7 cellular contexts compared by ENCODE assay signal in genomic region chr18:12383759-12384158, GRCh38. TPM values are rescaled to one million over a fixed set of nuclear protein-coding genes. Genes with fewer than 3 reads are reported as not detected.
DNase-seq lines count a peak whose midpoint lies in the region; ATAC-seq, FAIRE-seq and TF ChIP-seq lines count a peak whose summit lies in the region.
"Not testable (repeated sequence)": the region's sequence is repeated elsewhere in the genome, so short reads cannot be mapped to it uniquely, and the experiment has no call there.
"Had no signal": no experiment of that assay in that cellular context is flagged by ENCODE, and none has a peak within 500 bp of the region (broad histone marks: within the 10 kb centered on the region; RNA-seq: fewer than 3 reads in every experiment).

No MANE protein-coding gene starts in this region.

- not testable (repeated sequence) for H4K20me1 ChIP-seq in K562 (replicated peaks; ENCODE audit: control insufficient read depth, insufficient read depth, low read length); HepG2 (ENCODE audit: insufficient read depth, low read length)

- not testable (repeated sequence) for H3K9ac ChIP-seq in K562 (ENCODE audit: insufficient read depth in 1 of 2, low read depth in 2 of 2, low read length in 2 of 2); HepG2 (ENCODE audit: insufficient read depth, low read depth, low read length)

- not testable (repeated sequence) for H2AFZ ChIP-seq in K562 (ENCODE audit: low read depth, low read length); HepG2 (ENCODE audit: low read length)

- not testable (repeated sequence) for BruUV-seq in K562 (replicated peaks; lab: Mats Ljungman, UMichigan); HepG2 (replicated peaks; lab: Mats Ljungman, UMichigan)

- H3K4me2 ChIP-seq in K562 (ENCODE audit: insufficient read depth, low read length); HepG2 (ENCODE audit: low read depth, low read length): not testable (repeated sequence)

- in situ Hi-C loops in K562 (cut with MboI), result not testable (repeated sequence)
- in situ Hi-C loops in HepG2 (cut with HindIII; ENCODE audit: extremely low pct_ligation_motif_present, low pct_unique_long_range_greater_than_20kb), result loop anchor here (25.0 kb wide), 1 partner anchor 554 kb away; the partner anchor contains the start of gene SEH1L

- H3K4me1 ChIP-seq in K562 (replicated peaks in 1 of 2; ENCODE audit: control insufficient read depth in 2 of 2, insufficient read depth in 2 of 2, low read length in 2 of 2); HepG2 (ENCODE audit: insufficient read depth, low read length): not testable (repeated sequence)

- not testable (repeated sequence) for H3K36me3 ChIP-seq in K562 (ENCODE audit: control insufficient read depth, insufficient read depth, low read length); HepG2 (replicated peaks in 1 of 2; ENCODE audit: control insufficient read depth in 1 of 2, insufficient read depth in 2 of 2, low read length in 2 of 2)

- not testable (repeated sequence) for H3K9me1 ChIP-seq in K562 (ENCODE audit: control insufficient read depth, insufficient read depth, low read length)

- not testable (repeated sequence) for TF ChIP-seq CTCF in K562 (IDR thresholded peaks at IDR 0.05 in 2 of 3, conservative IDR thresholded peaks at IDR 0.05 in 1 of 3; ENCODE audit: insufficient read depth in 2 of 3, low read depth in 1 of 3, low read length in 3 of 3); HepG2 (CRISPR knock-in tag; IDR thresholded peaks at IDR 0.05)

- H3K79me2 ChIP-seq in K562 (ENCODE audit: control insufficient read depth, insufficient read depth, low read length); HepG2 (ENCODE audit: insufficient read depth, low read length): not testable (repeated sequence)

- 90% methylated on average over 4 of the region's 5 CpGs for WGBS in K562 (ENCODE audit: insufficient coverage, low coverage, missing lambda C conversion rate)
- 50% methylated on average over 5 of the region's 5 CpGs for WGBS in HepG2 (ENCODE audit: low lambda C conversion rate)

- not testable (repeated sequence) for TF ChIP-seq EP300 in K562 (IDR thresholded peaks at IDR 0.05; ENCODE audit: low read length); HepG2 (IDR thresholded peaks at IDR 0.05; ENCODE audit: low read depth in 2 of 2, low read length in 2 of 2); HepG2 (CRISPR knock-in tag; IDR thresholded peaks at IDR 0.05; ENCODE audit: borderline replicate concordance)

- not testable (repeated sequence) for ATAC-seq in K562, HepG2

- H3K27me3 ChIP-seq in K562 (ENCODE audit: control insufficient read depth in 2 of 2, insufficient read depth in 2 of 2, low read length in 2 of 2); HepG2 (ENCODE audit: control insufficient read depth in 1 of 2, insufficient read depth in 2 of 2, low read length in 2 of 2): not testable (repeated sequence)

- POLR2A ChIA-PET in K562 (lab: Yijun Ruan, JAX); HepG2 (lab: Yijun Ruan, JAX): not testable (repeated sequence)

- TF ChIP-seq RAD21 in K562 (CRISPR knock-in tag; conservative IDR thresholded peaks at IDR 0.05 in 1 of 2, IDR thresholded peaks at IDR 0.05 in 1 of 2); HepG2 (CRISPR knock-in tag; IDR thresholded peaks at IDR 0.05): not testable (repeated sequence)

- H3K27ac ChIP-seq in K562 (ENCODE audit: extremely low read depth, low read depth, low read length); HepG2 (ENCODE audit: extremely low read length, insufficient read depth, low read length): not testable (repeated sequence)

- intact Hi-C loops in K562 (cut with micrococcal nuclease); HepG2 (cut with micrococcal nuclease; ENCODE audit: unreplicated experiment): not testable (repeated sequence)

- TF ChIP-seq POLR2A in K562 (conservative IDR thresholded peaks at IDR 0.05); HepG2 (IDR thresholded peaks at IDR 0.05; ENCODE audit: insufficient read depth in 1 of 2, low read depth in 2 of 2, low read length in 2 of 2): not testable (repeated sequence)

- H3K9me3 ChIP-seq in K562 (replicated peaks; ENCODE audit: control insufficient read depth, insufficient read depth, low read depth, low read length); HepG2 (ENCODE audit: low read length): not testable (repeated sequence)

- CTCF ChIA-PET in K562 (lab: Yijun Ruan, JAX; ENCODE audit: low intra/inter-chr PET ratio); HepG2 (lab: Yijun Ruan, JAX; ENCODE audit: low intra/inter-chr PET ratio, low total read pairs): not testable (repeated sequence)

- not testable (repeated sequence) for FAIRE-seq in K562 (lab: Jason Lieb, UNC); HepG2 (lab: Jason Lieb, UNC)

- not testable (repeated sequence) for DNase-seq in K562 (ENCODE audit: extremely low read depth in 1 of 4, low spot score in 3 of 4); HepG2 (ENCODE audit: low spot score)
- DNase-seq in islet precursor cell, result peak; percentile 6

- H3K4me3 ChIP-seq in K562; HepG2 (replicated peaks in 1 of 3; ENCODE audit: insufficient read depth in 1 of 3, low read depth in 2 of 3, low read length in 3 of 3): not testable (repeated sequence)

RNA-seq across cellular contexts. Expression of gene AFG3L2, which starts 6.7 kb away (rescaled TPM):
- 77.0 and 155 TPM in 2 replicates for total RNA-seq in K562 (2011; cell fraction: chromatin; rRNA removed; ENCODE audit: low replicate concordance)
- total RNA-seq in K562 (2011; cell fraction: nucleolus; rRNA removed), result 51.5 and 52.8 TPM in 2 replicates
- 70.2 and 77.7 TPM in 2 replicates for total RNA-seq in K562 (2011; cell fraction: nucleoplasm; rRNA removed)
- 87.1 and 99.4 TPM in 2 replicates for total RNA-seq in K562 (2014; rRNA removed)
- 109 and 115 TPM in 2 replicates for total RNA-seq in K562 (2014; rRNA removed; fragmentation: Illumina TruSeq; extraction: Trizol)
- total RNA-seq in K562 (2015; rRNA removed; fragmentation: Illumina TruSeq; extraction: Trizol), result 94.4 and 97.2 TPM in 2 replicates
- 86.4 and 96.5 TPM in 2 replicates for total RNA-seq in K562 (2021)
- 61.3 and 82.2 TPM in 2 replicates for polyA plus RNA-seq in K562 (2011; rRNA removed)
- polyA plus RNA-seq in K562 (2011; cell fraction: cytosol; rRNA removed), result 33.6 and 43.6 TPM in 2 replicates
- polyA plus RNA-seq in K562 (2011; cell fraction: nucleus; rRNA removed), result 38.1 and 46.6 TPM in 2 replicates
- 47.9 and 71.2 TPM in 2 replicates for polyA plus RNA-seq in K562 (2012)
- polyA plus RNA-seq in K562 (2014; fragmentation: Illumina TruSeq; extraction: Trizol), result 79.0 and 84.0 TPM in 2 replicates
- 10 to 100 TPM; 24.1 to 25.6 TPM for polyA plus RNA-seq in K562 (2014; fragmentation: Nextera tagmentation; extraction: Ambion mirVana)
- 76.8 and 80.5 TPM in 2 replicates for polyA plus RNA-seq in K562 (2014; rRNA removed)
- polyA minus RNA-seq in K562 (2011; rRNA and poly(A)+ RNA removed), result 103 and 111 TPM in 2 replicates
- polyA minus RNA-seq in K562 (2011; cell fraction: cytosol; rRNA and poly(A)+ RNA removed), result 40.6 and 55.4 TPM in 2 replicates
- polyA minus RNA-seq in K562 (2011; cell fraction: nucleus; rRNA and poly(A)+ RNA removed), result 30.3 and 46.5 TPM in 2 replicates
- total RNA-seq in HepG2 (2016; rRNA removed; fragmentation: Illumina TruSeq; extraction: Trizol), result 86.3 and 86.9 TPM in 2 replicates
- 29.3 and 39.0 TPM in 2 replicates for total RNA-seq in HepG2 (2016; cell fraction: cytosol; rRNA removed; fragmentation: Illumina TruSeq; extraction: Trizol; ENCODE audit: low read depth)
- 85.3 and 86.3 TPM in 2 replicates for total RNA-seq in HepG2 (2016; cell fraction: insoluble cytoplasmic fraction; rRNA removed; fragmentation: Illumina TruSeq; extraction: Trizol)
- 30.7 and 35.0 TPM in 2 replicates for total RNA-seq in HepG2 (2016; cell fraction: membrane; rRNA removed; fragmentation: Illumina TruSeq; extraction: Trizol)
- total RNA-seq in HepG2 (2016; cell fraction: nucleus; rRNA removed; fragmentation: Illumina TruSeq; extraction: Trizol), result 64.9 and 72.6 TPM in 2 replicates
- 26.2 and 28.6 TPM in 2 replicates for polyA plus RNA-seq in HepG2 (2011; rRNA removed)
- polyA plus RNA-seq in HepG2 (2011; cell fraction: cytosol; rRNA removed), result 22.4 and 28.3 TPM in 2 replicates
- 14.9 and 16.4 TPM in 2 replicates for polyA plus RNA-seq in HepG2 (2011; cell fraction: nucleus; rRNA removed)
- 42.2 and 47.5 TPM in 2 replicates for polyA plus RNA-seq in HepG2 (2012)
- 5.9 and 6.1 TPM in 2 replicates for polyA plus RNA-seq in HepG2 (2016; cell fraction: cytosol; fragmentation: Illumina TruSeq; extraction: Trizol; ENCODE audit: low read depth)
- polyA plus RNA-seq in HepG2 (2016; cell fraction: insoluble cytoplasmic fraction; fragmentation: Illumina TruSeq; extraction: Trizol; ENCODE audit: low read depth), result 66.5 and 67.7 TPM in 2 replicates
- polyA plus RNA-seq in HepG2 (2016; cell fraction: membrane; fragmentation: Illumina TruSeq; extraction: Trizol; ENCODE audit: low read depth), result 12.3 and 14.9 TPM in 2 replicates
- polyA plus RNA-seq in HepG2 (2016; cell fraction: nucleus; fragmentation: Illumina TruSeq; extraction: Trizol; ENCODE audit: insufficient read depth, low read depth), result 57.2 and 57.6 TPM in 2 replicates
- 26.7 and 36.0 TPM in 2 replicates for polyA minus RNA-seq in HepG2 (2011; rRNA and poly(A)+ RNA removed; ENCODE audit: low replicate concordance)
- 28.5 and 36.9 TPM in 2 replicates for polyA minus RNA-seq in HepG2 (2011; cell fraction: cytosol; rRNA and poly(A)+ RNA removed)
- polyA minus RNA-seq in HepG2 (2011; cell fraction: nucleus; rRNA and poly(A)+ RNA removed), result 48.8 and 49.7 TPM in 2 replicates

RNA-seq across cellular contexts. Expression of gene PRELID3A, which starts 24.0 kb away (rescaled TPM):
- total RNA-seq in K562 (2011; cell fraction: chromatin; rRNA removed; ENCODE audit: low replicate concordance), result 32.0 and 35.2 TPM in 2 replicates
- total RNA-seq in K562 (2011; cell fraction: nucleolus; rRNA removed), result 13.5 and 15.5 TPM in 2 replicates
- total RNA-seq in K562 (2011; cell fraction: nucleoplasm; rRNA removed), result 12.5 and 14.7 TPM in 2 replicates
- total RNA-seq in K562 (2014; rRNA removed) (5.3 and 5.4 TPM in 2 replicates), K562 (2014; rRNA removed; fragmentation: Illumina TruSeq; extraction: Trizol) (5.4 and 5.8 TPM in 2 replicates), K562 (2015; rRNA removed; fragmentation: Illumina TruSeq; extraction: Trizol) (5.4 and 6.6 TPM in 2 replicates), K562 (2021) (4.8 and 7.3 TPM in 2 replicates), HepG2 (2016; rRNA removed; fragmentation: Illumina TruSeq; extraction: Trizol) (5.5 and 11.0 TPM in 2 replicates)
- polyA plus RNA-seq in K562 (2011; rRNA removed) (5.7 and 6.2 TPM in 2 replicates), K562 (2014; fragmentation: Illumina TruSeq; extraction: Trizol) (5.1 and 5.4 TPM in 2 replicates), K562 (2014; fragmentation: Nextera tagmentation; extraction: Ambion mirVana) (under 1 TPM; 0.14 to 0.32 TPM), K562 (2014; rRNA removed) (7.8 and 14.3 TPM in 2 replicates), HepG2 (2011; rRNA removed) (7.2 and 10.3 TPM in 2 replicates)
- 3.5 and 4.1 TPM in 2 replicates for polyA plus RNA-seq in K562 (2011; cell fraction: cytosol; rRNA removed)
- polyA plus RNA-seq in K562 (2011; cell fraction: nucleus; rRNA removed), result 14.6 and 16.9 TPM in 2 replicates
- polyA plus RNA-seq in K562 (2012), result 5.3 and 5.4 TPM in 2 replicates
- 2.5 and 3.4 TPM in 2 replicates for polyA minus RNA-seq in K562 (2011; rRNA and poly(A)+ RNA removed)
- polyA minus RNA-seq in K562 (2011; cell fraction: cytosol; rRNA and poly(A)+ RNA removed), result 1.8 and 2.6 TPM in 2 replicates
- 3.0 and 5.0 TPM in 2 replicates for polyA minus RNA-seq in K562 (2011; cell fraction: nucleus; rRNA and poly(A)+ RNA removed)
- 3.0 and 3.2 TPM in 2 replicates for total RNA-seq in HepG2 (2016; cell fraction: cytosol; rRNA removed; fragmentation: Illumina TruSeq; extraction: Trizol; ENCODE audit: low read depth)
- total RNA-seq in HepG2 (2016; cell fraction: insoluble cytoplasmic fraction; rRNA removed; fragmentation: Illumina TruSeq; extraction: Trizol), result 4.3 and 10.9 TPM in 2 replicates
- total RNA-seq in HepG2 (2016; cell fraction: membrane; rRNA removed; fragmentation: Illumina TruSeq; extraction: Trizol), result 3.0 and 4.4 TPM in 2 replicates
- 12.6 and 13.7 TPM in 2 replicates for total RNA-seq in HepG2 (2016; cell fraction: nucleus; rRNA removed; fragmentation: Illumina TruSeq; extraction: Trizol)
- polyA plus RNA-seq in HepG2 (2011; cell fraction: cytosol; rRNA removed), result 4.0 and 6.0 TPM in 2 replicates
- 61.8 and 73.7 TPM in 2 replicates for polyA plus RNA-seq in HepG2 (2011; cell fraction: nucleus; rRNA removed)
- polyA plus RNA-seq in HepG2 (2012), result 6.1 and 8.3 TPM in 2 replicates
- polyA plus RNA-seq in HepG2 (2016; cell fraction: cytosol; fragmentation: Illumina TruSeq; extraction: Trizol; ENCODE audit: low read depth), result 1.6 and 1.7 TPM in 2 replicates
- polyA plus RNA-seq in HepG2 (2016; cell fraction: insoluble cytoplasmic fraction; fragmentation: Illumina TruSeq; extraction: Trizol; ENCODE audit: low read depth), result 5.9 and 7.6 TPM in 2 replicates
- polyA plus RNA-seq in HepG2 (2016; cell fraction: membrane; fragmentation: Illumina TruSeq; extraction: Trizol; ENCODE audit: low read depth), result 2.1 and 2.3 TPM in 2 replicates
- polyA plus RNA-seq in HepG2 (2016; cell fraction: nucleus; fragmentation: Illumina TruSeq; extraction: Trizol; ENCODE audit: insufficient read depth, low read depth), result 42.6 and 45.2 TPM in 2 replicates
- polyA minus RNA-seq in HepG2 (2011; rRNA and poly(A)+ RNA removed; ENCODE audit: low replicate concordance), result 1.4 and 2.5 TPM in 2 replicates
- 0.99 and 2.6 TPM in 2 replicates for polyA minus RNA-seq in HepG2 (2011; cell fraction: cytosol; rRNA and poly(A)+ RNA removed)
- 10.0 and 13.9 TPM in 2 replicates for polyA minus RNA-seq in HepG2 (2011; cell fraction: nucleus; rRNA and poly(A)+ RNA removed)
- total RNA-seq: CD4-positive, CD25-positive, alpha-beta regulatory T cell had no signal
- polyA plus RNA-seq: CD14-positive monocyte; CD4-positive, alpha-beta memory T cell; CD8-positive, alpha-beta memory T cell had no signal
